ENCODE assay signal across 1 cellular context in genomic region chr1:78622548-78622947, GRCh38.
TF ChIP-seq lines count a peak whose summit lies in the region.

No MANE protein-coding gene starts in this region.

TF ChIP-seq in GM12878, 131 proteins besides CTCF, POLR2A, EP300 and RAD21 (continued from another document):
- TF ChIP-seq, protein P1, sequence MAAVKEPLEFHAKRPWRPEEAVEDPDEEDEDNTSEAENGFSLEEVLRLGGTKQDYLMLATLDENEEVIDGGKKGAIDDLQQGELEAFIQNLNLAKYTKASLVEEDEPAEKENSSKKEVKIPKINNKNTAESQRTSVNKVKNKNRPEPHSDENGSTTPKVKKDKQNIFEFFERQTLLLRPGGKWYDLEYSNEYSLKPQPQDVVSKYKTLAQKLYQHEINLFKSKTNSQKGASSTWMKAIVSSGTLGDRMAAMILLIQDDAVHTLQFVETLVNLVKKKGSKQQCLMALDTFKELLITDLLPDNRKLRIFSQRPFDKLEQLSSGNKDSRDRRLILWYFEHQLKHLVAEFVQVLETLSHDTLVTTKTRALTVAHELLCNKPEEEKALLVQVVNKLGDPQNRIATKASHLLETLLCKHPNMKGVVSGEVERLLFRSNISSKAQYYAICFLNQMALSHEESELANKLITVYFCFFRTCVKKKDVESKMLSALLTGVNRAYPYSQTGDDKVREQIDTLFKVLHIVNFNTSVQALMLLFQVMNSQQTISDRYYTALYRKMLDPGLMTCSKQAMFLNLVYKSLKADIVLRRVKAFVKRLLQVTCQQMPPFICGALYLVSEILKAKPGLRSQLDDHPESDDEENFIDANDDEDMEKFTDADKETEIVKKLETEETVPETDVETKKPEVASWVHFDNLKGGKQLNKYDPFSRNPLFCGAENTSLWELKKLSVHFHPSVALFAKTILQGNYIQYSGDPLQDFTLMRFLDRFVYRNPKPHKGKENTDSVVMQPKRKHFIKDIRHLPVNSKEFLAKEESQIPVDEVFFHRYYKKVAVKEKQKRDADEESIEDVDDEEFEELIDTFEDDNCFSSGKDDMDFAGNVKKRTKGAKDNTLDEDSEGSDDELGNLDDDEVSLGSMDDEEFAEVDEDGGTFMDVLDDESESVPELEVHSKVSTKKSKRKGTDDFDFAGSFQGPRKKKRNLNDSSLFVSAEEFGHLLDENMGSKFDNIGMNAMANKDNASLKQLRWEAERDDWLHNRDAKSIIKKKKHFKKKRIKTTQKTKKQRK (IDR thresholded peaks at IDR 0.05; ENCODE audit: low read depth, low read length), result no peak
